ENCODE assay signal across 10 cellular contexts in genomic region chr2:64179582-64180321, GRCh38.
A peak's percentile ranks its signal among the peaks of the same experiment; 100 is the strongest.
DNase-seq lines count a peak whose midpoint lies in the region; ATAC-seq and TF ChIP-seq lines count a peak whose summit lies in the region.
"Had no signal": no experiment of that assay in that cellular context is flagged by ENCODE, and none has a peak within 500 bp of the region (broad histone marks: within the 10 kb centered on the region; RNA-seq: fewer than 3 reads in every experiment).

No MANE protein-coding gene starts in this region.

- POLR2A ChIA-PET in GM10248 (lab: Yijun Ruan, JAX) = no interaction called here

- CTCF ChIA-PET in GM10248 (lab: Yijun Ruan, JAX) = interaction anchor here (0.8 to 1.7 kb wide), 11 partner anchors 11 to 149 kb away, joined by 3 to 6 read pairs (median 4); no protein-coding TSS in a partner anchor

- H3K4me1 Mint-ChIP-seq in activated naive CD8-positive, alpha-beta T cell treated with anti-CD3 and anti-CD28 coated beads, Interleukin-2, amount 50 U/mL, for 24 hours = peaks cover 18% of the 10 kb centered on the region
- H3K4me1 Mint-ChIP-seq in effector memory CD8-positive, alpha-beta T cell (ENCODE audit: low read depth in 2 of 2) = no peaks in the 10 kb centered on the region

- no peak overlapping the region for H3K27ac ChIP-seq in substantia nigra (ENCODE audit: low read depth, low read length, poor library complexity, severe bottlenecking)

- H3K9me3 Mint-ChIP-seq in activated naive CD8-positive, alpha-beta T cell treated with anti-CD3 and anti-CD28 coated beads, Interleukin-2, amount 50 U/mL, for 24 hours = no peaks in the 10 kb centered on the region
- H3K9me3 Mint-ChIP-seq in effector memory CD8-positive, alpha-beta T cell = no peaks in the 10 kb centered on the region

- peak overlapping the region; percentile 59 for H3K27ac Mint-ChIP-seq in activated naive CD8-positive, alpha-beta T cell treated with anti-CD3 and anti-CD28 coated beads, Interleukin-2, amount 50 U/mL, for 24 hours
- no peak overlapping the region for H3K27ac Mint-ChIP-seq in effector memory CD8-positive, alpha-beta T cell

- no peak for TF ChIP-seq CTCF in GM10248 (IDR thresholded peaks at IDR 0.05; ENCODE audit: control extremely low read depth, extremely low read depth, low read depth, missing control alignments)

- peaks cover 2% of the 10 kb centered on the region for H3K27me3 Mint-ChIP-seq in activated naive CD8-positive, alpha-beta T cell treated with anti-CD3 and anti-CD28 coated beads, Interleukin-2, amount 50 U/mL, for 24 hours
- H3K27me3 Mint-ChIP-seq in effector memory CD8-positive, alpha-beta T cell = peaks cover 7 to 8% of the 10 kb centered on the region in 2 donors

- ATAC-seq in GM19455 (IDR thresholded peaks at IDR 0.05; ENCODE audit: unreplicated experiment) (peak; percentile 83), HG03060 (IDR thresholded peaks at IDR 0.05; ENCODE audit: low read depth, unreplicated experiment) (peak; percentile 68), GM19328 (IDR thresholded peaks at IDR 0.05; ENCODE audit: unreplicated experiment) (no peak)
- peak; percentile 93 for ATAC-seq in activated naive CD8-positive, alpha-beta T cell treated with anti-CD3 and anti-CD28 coated beads, Interleukin-2, amount 50 U/mL, for 24 hours
- ATAC-seq in effector memory CD8-positive, alpha-beta T cell (replicated peaks) = no peak

- peak; percentile 65 for DNase-seq in GM10248 (ENCODE audit: extremely low spot score)
- DNase-seq in activated naive CD8-positive, alpha-beta T cell treated with anti-CD3 and anti-CD28 coated beads, Interleukin-2, amount 50 U/mL, for 24 hours = no peak
- DNase-seq in substantia nigra (lab: John Stamatoyannopoulos, UW) = no peak
- no peak for DNase-seq in NCI-H1436 (lab: John Stamatoyannopoulos, UW)
- DNase-seq in effector memory CD8-positive, alpha-beta T cell = no peak
- DNase-seq: C1 segment of cervical spinal cord, H7 had no signal

- H3K36me3 Mint-ChIP-seq in activated naive CD8-positive, alpha-beta T cell treated with anti-CD3 and anti-CD28 coated beads, Interleukin-2, amount 50 U/mL, for 24 hours (ENCODE audit: low read depth) = no peaks in the 10 kb centered on the region
- no peaks in the 10 kb centered on the region for H3K36me3 Mint-ChIP-seq in effector memory CD8-positive, alpha-beta T cell (ENCODE audit: insufficient read depth)

- H3K4me3 Mint-ChIP-seq in activated naive CD8-positive, alpha-beta T cell treated with anti-CD3 and anti-CD28 coated beads, Interleukin-2, amount 50 U/mL, for 24 hours = no peak overlapping the region
- no peak overlapping the region for H3K4me3 Mint-ChIP-seq in effector memory CD8-positive, alpha-beta T cell

Comparison
In these comparisons a context has a peak if more than half of its experiments do, and no peak if none do; other contexts are left out.
1. ATAC-seq: peak in GM19455 (single experiment), HG03060 (single experiment) and activated naive CD8-positive, alpha-beta T cell treated with anti-CD3 and anti-CD28 coated beads, Interleukin-2, amount 50 U/mL, for 24 hours (single experiment); none in GM19328 (single experiment) and effector memory CD8-positive, alpha-beta T cell (single experiment).